9 cellular contexts compared by ENCODE assay signal in genomic region chr17:83198366-83199341, GRCh38.
A peak's percentile ranks its signal among the peaks of the same experiment; 100 is the strongest.
DNase-seq lines count a peak whose midpoint lies in the region; TF ChIP-seq lines count a peak whose summit lies in the region.
"Had no signal": no experiment of that assay in that cellular context is flagged by ENCODE, and none has a peak within 500 bp of the region (broad histone marks: within the 10 kb centered on the region; RNA-seq: fewer than 3 reads in every experiment).

No MANE protein-coding gene starts in this region.

- dilution Hi-C loops in mammary epithelial cell (cut with HindIII; ENCODE audit: low sequenced_read_pairs), result no loop called here

- WGBS in mammary epithelial cell (ENCODE audit: low coverage, missing lambda C conversion rate), result 96% methylated on average over 11 of the region's 27 CpGs

- H3K27me3 ChIP-seq in breast epithelium (no peaks in the 10 kb centered on the region), mammary epithelial cell (ENCODE audit: insufficient read depth, low read length) (peaks cover 2% of the 10 kb centered on the region), ascending aorta (no peaks in the 10 kb centered on the region), muscle layer of colon (ENCODE audit: control insufficient read depth in 1 of 2, insufficient read depth in 2 of 2, low read length in 2 of 2) (no peaks in the 10 kb centered on the region)

- H4K20me1 ChIP-seq in mammary epithelial cell (ENCODE audit: insufficient read depth, low read length), result no peaks in the 10 kb centered on the region

- CTCF ChIA-PET in mammary epithelial cell (lab: Charles Lee; ENCODE audit: low non-redundant PET), result no interaction called here

- BruUV-seq in mammary epithelial cell (replicated peaks; lab: Mats Ljungman, UMichigan), result no TSS peak

- intact Hi-C loops in breast epithelium (cut with DNase I; ENCODE audit: low total_unique reads) (no loop called here), mammary epithelial cell (cut with micrococcal nuclease) (no loop called here), ascending aorta (cut with DNase I) (no loop called here)

- H3K4me2 ChIP-seq in mammary epithelial cell (ENCODE audit: insufficient read depth, low read depth, low read length), result no peak overlapping the region

- H3K4me3 ChIP-seq in breast epithelium (peak overlapping the region in 2 of 3 donors; percentile 5 to 23), mammary epithelial cell (replicated peaks in 1 of 3; ENCODE audit: insufficient read depth in 1 of 3, low read depth in 2 of 3, low read length in 3 of 3) (no peak overlapping the region), ascending aorta (no peak overlapping the region), muscle layer of colon (ENCODE audit: low read depth in 1 of 2, low read length in 2 of 2) (no peak overlapping the region)

- TF ChIP-seq POLR2A in breast epithelium (IDR thresholded peaks at IDR 0.05), result no peak

- H3K4me1 ChIP-seq in breast epithelium (peaks cover 18 to 21% of the 10 kb centered on the region in 2 donors), mammary epithelial cell (ENCODE audit: insufficient read depth, low read length) (peaks cover 2% of the 10 kb centered on the region), ascending aorta (peaks cover 29 to 59% of the 10 kb centered on the region in 2 donors), muscle layer of colon (ENCODE audit: insufficient read depth, low read length) (peaks cover 14% of the 10 kb centered on the region)

- in situ Hi-C loops in mammary epithelial cell (cut with MboI; ENCODE audit: low sequenced_read_pairs in 2 of 2), result no loop called here

- H3K9me3 ChIP-seq in breast epithelium (peaks cover 0 to 6% of the 10 kb centered on the region in 2 donors), mammary epithelial cell (replicated peaks; ENCODE audit: insufficient read depth, low read length) (no peaks in the 10 kb centered on the region), ascending aorta (no peaks in the 10 kb centered on the region), muscle layer of colon (ENCODE audit: low read length) (no peaks in the 10 kb centered on the region)

- H3K9ac ChIP-seq in mammary epithelial cell (ENCODE audit: insufficient read depth, low read length) (no peak overlapping the region), muscle layer of colon (ENCODE audit: low read length) (no peak overlapping the region)

- TF ChIP-seq CTCF in breast epithelium (IDR thresholded peaks at IDR 0.05) (no peak), mammary epithelial cell (conservative IDR thresholded peaks at IDR 0.05 in 1 of 2, IDR thresholded peaks at IDR 0.05 in 1 of 2; ENCODE audit: extremely low read depth in 1 of 2, insufficient read depth in 1 of 2, low read depth in 1 of 2, low read length in 2 of 2) (no peak), ascending aorta (IDR thresholded peaks at IDR 0.05) (no peak)

- no peak overlapping the region for H2AFZ ChIP-seq in mammary epithelial cell (ENCODE audit: low read depth, low read length)

- DNase-seq in breast epithelium (ENCODE audit: low spot score in 2 of 2), result peak; percentile 17 to 37
- DNase-seq in mammary epithelial cell, result no peak
- peak in 1 of 2 donors; percentile 7 for DNase-seq in ascending aorta (ENCODE audit: low spot score in 2 of 2)
- no peak for DNase-seq in SIG-M5 treated with dmso at 0.1 percent for 504 hours (lab: John Stamatoyannopoulos, UW; ENCODE audit: unreplicated experiment)
- no peak for DNase-seq in NCI-H1436 (lab: John Stamatoyannopoulos, UW)
- no peak for DNase-seq in SIG-M5 (lab: John Stamatoyannopoulos, UW)
- DNase-seq in NAMALWA (ENCODE audit: low spot score), result no peak
- DNase-seq: islet precursor cell had no signal

- H3K79me2 ChIP-seq in mammary epithelial cell (ENCODE audit: insufficient read depth, low read length), result no peaks in the 10 kb centered on the region

- peak overlapping the region; percentile 71 to 74 for H3K27ac ChIP-seq in breast epithelium
- no peak overlapping the region for H3K27ac ChIP-seq in mammary epithelial cell (ENCODE audit: insufficient read depth, low read depth, low read length)
- peak overlapping the region; percentile 64 to 84 for H3K27ac ChIP-seq in ascending aorta
- H3K27ac ChIP-seq in muscle layer of colon (ENCODE audit: low read depth, low read length), result peak overlapping the region; percentile 51

- H3K36me3 ChIP-seq in breast epithelium, result no peaks in the 10 kb centered on the region
- no peaks in the 10 kb centered on the region for H3K36me3 ChIP-seq in mammary epithelial cell (ENCODE audit: insufficient read depth, low read length)
- no peaks in the 10 kb centered on the region for H3K36me3 ChIP-seq in ascending aorta
- no peaks in the 10 kb centered on the region for H3K36me3 ChIP-seq in muscle layer of colon (ENCODE audit: insufficient read depth, low read length)

Comparison
In these comparisons a context has a peak if more than half of its experiments do, and no peak if none do; other contexts are left out.
1. DNase-seq: peak in breast epithelium (2 of 2); none in mammary epithelial cell (single experiment), SIG-M5 treated with dmso at 0.1 percent for 504 hours (single experiment), NCI-H1436 (single experiment), SIG-M5 (single experiment) and NAMALWA (single experiment).
2. H3K4me3 ChIP-seq: peak in breast epithelium (2 of 3); none in mammary epithelial cell (0 of 3), ascending aorta (0 of 2) and muscle layer of colon (0 of 2).